Comparison of ENCODE assay signal across 8 cellular contexts in genomic region chr2:229133155-229133772, GRCh38.
A peak's percentile ranks its signal among the peaks of the same experiment; 100 is the strongest.
DNase-seq lines count a peak whose midpoint lies in the region; ATAC-seq and TF ChIP-seq lines count a peak whose summit lies in the region.

No MANE protein-coding gene starts in this region.

- H3K9me3 ChIP-seq in Karpas-422 (ENCODE audit: low read length) = no peaks in the 10 kb centered on the region
- H3K9me3 ChIP-seq in thoracic aorta = no peaks in the 10 kb centered on the region
- H3K9me3 ChIP-seq in CD8-positive, alpha-beta memory T cell (ENCODE audit: low read length) = no peaks in the 10 kb centered on the region

- no peak overlapping the region for H2AFZ ChIP-seq in Karpas-422 (ENCODE audit: low read length)

- POLR2A ChIA-PET in RWPE1 (lab: Yijun Ruan, JAX; ENCODE audit: low non-redundant PET) = no interaction called here
- POLR2A ChIA-PET in CD8-positive, alpha-beta memory T cell (lab: Charles Lee) = no interaction called here

- peaks cover 0 to 17% (median 3%) of the 10 kb centered on the region in 5 donors for H3K9me3 Mint-ChIP-seq in CD8-positive, alpha-beta memory T cell

- peak; percentile 69 for TF ChIP-seq CTCF in RWPE1 (conservative IDR thresholded peaks at IDR 0.05; ENCODE audit: low read depth)
- TF ChIP-seq CTCF in thoracic aorta (IDR thresholded peaks at IDR 0.05) = peak; percentile 40

- H3K79me2 ChIP-seq in Karpas-422 (ENCODE audit: low read length) = no peaks in the 10 kb centered on the region

- H3K36me3 Mint-ChIP-seq in CD8-positive, alpha-beta memory T cell = no peaks in the 10 kb centered on the region

- H3K36me3 ChIP-seq in Karpas-422 (ENCODE audit: insufficient read depth, low read length) (no peaks in the 10 kb centered on the region), thoracic aorta (no peaks in the 10 kb centered on the region)
- H3K36me3 ChIP-seq in CD8-positive, alpha-beta memory T cell (ENCODE audit: insufficient read depth, low read length) = no peaks in the 10 kb centered on the region

- peak; percentile 44 to 66 for ATAC-seq in left cardiac atrium
- ATAC-seq in thoracic aorta (ENCODE audit: insufficient number of reproducible peaks, low FRiP score, low read depth) = no peak
- ATAC-seq in HG03520 (IDR thresholded peaks at IDR 0.05; ENCODE audit: unreplicated experiment) = no peak

- no peaks in the 10 kb centered on the region for H3K9me2 ChIP-seq in Karpas-422 (replicated peaks; ENCODE audit: insufficient read depth, low read length)

- H3K4me2 ChIP-seq in Karpas-422 (ENCODE audit: low read depth, low read length, poor library complexity, severe bottlenecking) = no peak overlapping the region

- no peaks in the 10 kb centered on the region for H3K4me1 Mint-ChIP-seq in CD8-positive, alpha-beta memory T cell

- H3K27me3 ChIP-seq in Karpas-422 (ENCODE audit: low read length) = no peaks in the 10 kb centered on the region
- H3K27me3 ChIP-seq in thoracic aorta (replicated peaks; ENCODE audit: insufficient read depth) = no peaks in the 10 kb centered on the region
- H3K27me3 ChIP-seq in CD8-positive, alpha-beta memory T cell (ENCODE audit: insufficient read depth, low read length, poor library complexity, severe bottlenecking) = no peaks in the 10 kb centered on the region

- intact Hi-C loops in left cardiac atrium (cut with DNase I) = loop anchor here (2.0 to 10.0 kb wide), 4 partner anchors 140 to 454 kb away; partner anchors contain the start of gene PID1 (in 1 of the 2)
- intact Hi-C loops in posterior vena cava (cut with DNase I) = no loop called here

- no peak overlapping the region for H3K27ac ChIP-seq in Karpas-422 (ENCODE audit: low read length)
- no peak overlapping the region for H3K27ac ChIP-seq in RWPE1
- H3K27ac ChIP-seq in thoracic aorta = no peak overlapping the region
- no peak overlapping the region for H3K27ac ChIP-seq in CD8-positive, alpha-beta memory T cell (ENCODE audit: low read depth, low read length)

- no peak overlapping the region for H3K9ac ChIP-seq in Karpas-422 (ENCODE audit: low read length)

- H3K4me1 ChIP-seq in Karpas-422 (ENCODE audit: low read length) (no peaks in the 10 kb centered on the region), thoracic aorta (ENCODE audit: control insufficient read depth in 1 of 2, low read depth in 2 of 2) (peaks cover 12 to 32% of the 10 kb centered on the region in 2 donors)
- H3K4me1 ChIP-seq in CD8-positive, alpha-beta memory T cell (ENCODE audit: insufficient read depth, low read length) = no peaks in the 10 kb centered on the region

- DNase-seq in Ammon's horn (ENCODE audit: low spot score) (peak; percentile 68), Karpas-422 (peak; percentile 61), RWPE1 (ENCODE audit: low spot score) (peak; percentile 39), left cardiac atrium (no peak), thoracic aorta (ENCODE audit: low spot score) (no peak), posterior vena cava (ENCODE audit: low spot score) (no peak)
- DNase-seq in CD8-positive, alpha-beta memory T cell = no peak

- no peaks in the 10 kb centered on the region for H4K20me1 ChIP-seq in Karpas-422 (ENCODE audit: insufficient read depth, low read depth, low read length)

- H3K27me3 Mint-ChIP-seq in CD8-positive, alpha-beta memory T cell = no peaks in the 10 kb centered on the region

- CTCF ChIA-PET in RWPE1 (lab: Yijun Ruan, JAX) = interaction anchor here (0.6 to 1.6 kb wide), 7 partner anchors 9 to 566 kb away, joined by 3 to 10 read pairs (median 3); no protein-coding TSS in a partner anchor
- CTCF ChIA-PET in CD8-positive, alpha-beta memory T cell (lab: Charles Lee) = no interaction called here

- H3K4me3 ChIP-seq in Karpas-422 (ENCODE audit: low read length) = no peak overlapping the region
- no peak overlapping the region for H3K4me3 ChIP-seq in thoracic aorta
- H3K4me3 ChIP-seq in CD8-positive, alpha-beta memory T cell (ENCODE audit: low read length) = no peak overlapping the region

- no peak overlapping the region for H3K27ac Mint-ChIP-seq in CD8-positive, alpha-beta memory T cell

- no peak overlapping the region for H3K4me3 Mint-ChIP-seq in CD8-positive, alpha-beta memory T cell

Comparison
In these comparisons a context has a peak if more than half of its experiments do, and no peak if none do; other contexts are left out.
1. DNase-seq: peak in Ammon's horn (single experiment), Karpas-422 (single experiment) and RWPE1 (single experiment); none in left cardiac atrium (single experiment), thoracic aorta (single experiment), CD8-positive, alpha-beta memory T cell (0 of 5) and posterior vena cava (single experiment).
2. ATAC-seq: peak in left cardiac atrium (2 of 2); none in thoracic aorta (single experiment) and HG03520 (single experiment).
3. intact Hi-C loops: an anchor here in left cardiac atrium (2.0 to 10.0 kb wide); none called in posterior vena cava.